Comparison of ENCODE assay signal across 10 cellular contexts in genomic region chr6:1872649-1873131, GRCh38.
A peak's percentile ranks its signal among the peaks of the same experiment; 100 is the strongest.
DNase-seq lines count a peak whose midpoint lies in the region; ATAC-seq and TF ChIP-seq lines count a peak whose summit lies in the region.
"Had no signal": no experiment of that assay in that cellular context is flagged by ENCODE, and none has a peak within 500 bp of the region (broad histone marks: within the 10 kb centered on the region; RNA-seq: fewer than 3 reads in every experiment).

No MANE protein-coding gene starts in this region.

- H3K4me1 Mint-ChIP-seq in CD8-positive, alpha-beta T cell (ENCODE audit: low read depth) = no peaks in the 10 kb centered on the region
- no peaks in the 10 kb centered on the region for H3K4me1 Mint-ChIP-seq in immature natural killer cell

- no peak overlapping the region for H3K27ac Mint-ChIP-seq in CD8-positive, alpha-beta T cell
- H3K27ac Mint-ChIP-seq in immature natural killer cell = no peak overlapping the region

- no peak for TF ChIP-seq CTCF in CD8-positive, alpha-beta T cell (IDR thresholded peaks at IDR 0.05)

- H3K27me3 ChIP-seq in SJSA1 (replicated peaks) (no peaks in the 10 kb centered on the region), right cardiac atrium (ENCODE audit: control insufficient read depth, insufficient read depth) (no peaks in the 10 kb centered on the region), aorta (ENCODE audit: control insufficient read depth in 1 of 2, insufficient read depth in 2 of 2, low read length in 1 of 2) (no peaks in the 10 kb centered on the region)
- H3K27me3 ChIP-seq in CD8-positive, alpha-beta T cell (ENCODE audit: insufficient read depth, low read length) = no peaks in the 10 kb centered on the region

- H3K27ac ChIP-seq in SJSA1 (no peak overlapping the region), right cardiac atrium (ENCODE audit: low read length) (no peak overlapping the region), aorta (ENCODE audit: low read depth in 1 of 2, low read length in 2 of 2) (peak overlapping the region; percentile 71 to 85)
- no peak overlapping the region for H3K27ac ChIP-seq in CD8-positive, alpha-beta T cell (ENCODE audit: low read depth, low read length)

- H3K4me3 ChIP-seq in SJSA1 (no peak overlapping the region), right cardiac atrium (ENCODE audit: low read length) (no peak overlapping the region), aorta (ENCODE audit: low read length in 2 of 2) (no peak overlapping the region)
- no peak overlapping the region for H3K4me3 ChIP-seq in CD8-positive, alpha-beta T cell (ENCODE audit: low read depth, low read length)

- CTCF ChIA-PET in CD8-positive, alpha-beta T cell (lab: Charles Lee) = no interaction called here

- H3K27me3 Mint-ChIP-seq in CD8-positive, alpha-beta T cell (ENCODE audit: low read depth) = no peaks in the 10 kb centered on the region
- H3K27me3 Mint-ChIP-seq in immature natural killer cell (ENCODE audit: low read depth in 3 of 3) = peaks cover 0 to 7% (median 2%) of the 10 kb centered on the region in 3 donors

- ATAC-seq in Right ventricle myocardium superior (ENCODE audit: poor library complexity) (peak; percentile 74), right cardiac atrium (peak; percentile 76), aorta (ENCODE audit: low FRiP score) (peak; percentile 20)
- no peak for ATAC-seq in CD8-positive, alpha-beta T cell

- H3K4me1 ChIP-seq in SJSA1 (replicated peaks) = peaks cover 13% of the 10 kb centered on the region
- peaks cover 4% of the 10 kb centered on the region for H3K4me1 ChIP-seq in right cardiac atrium (ENCODE audit: control insufficient read depth, insufficient read depth, low read length)
- H3K4me1 ChIP-seq in aorta (ENCODE audit: control insufficient read depth in 1 of 2, insufficient read depth in 2 of 2, low read length in 2 of 2) = peaks cover 5 to 7% of the 10 kb centered on the region in 2 donors
- H3K4me1 ChIP-seq in CD8-positive, alpha-beta T cell (ENCODE audit: insufficient read depth, low read length) = no peaks in the 10 kb centered on the region

- H3K36me3 ChIP-seq in SJSA1 (no peaks in the 10 kb centered on the region), aorta (ENCODE audit: control insufficient read depth in 1 of 2, insufficient read depth in 2 of 2, low read length in 1 of 2) (no peaks in the 10 kb centered on the region)
- no peaks in the 10 kb centered on the region for H3K36me3 ChIP-seq in CD8-positive, alpha-beta T cell (ENCODE audit: insufficient read depth, low read length)

- H3K9me3 ChIP-seq in SJSA1 (replicated peaks) (no peaks in the 10 kb centered on the region), right cardiac atrium (ENCODE audit: control insufficient read depth, low read length) (no peaks in the 10 kb centered on the region), aorta (ENCODE audit: control insufficient read depth, low read length) (no peaks in the 10 kb centered on the region)
- H3K9me3 ChIP-seq in CD8-positive, alpha-beta T cell (ENCODE audit: low read length) = no peaks in the 10 kb centered on the region

- no peak overlapping the region for H3K4me3 Mint-ChIP-seq in CD8-positive, alpha-beta T cell
- H3K4me3 Mint-ChIP-seq in immature natural killer cell = no peak overlapping the region

- H3K9me3 Mint-ChIP-seq in CD8-positive, alpha-beta T cell = no peaks in the 10 kb centered on the region
- no peaks in the 10 kb centered on the region for H3K9me3 Mint-ChIP-seq in immature natural killer cell

- WGBS in right cardiac atrium = 46% methylated on average over 11 of the region's 11 CpGs
- WGBS in aorta, 2 donors = 29 to 39% methylated on average over 11 of the region's 11 CpGs

- POLR2A ChIA-PET in CD8-positive, alpha-beta T cell (lab: Charles Lee) = no interaction called here

- intact Hi-C loops in Right ventricle myocardium superior (cut with DNase I) = no loop called here
- intact Hi-C loops in cardiac septum (cut with DNase I) = no loop called here
- intact Hi-C loops in right cardiac atrium (cut with DNase I) = no loop called here
- intact Hi-C loops in aorta (cut with DNase I) = loop anchor here in 1 of 2 donors (5.0 kb wide), 1 partner anchor 255 kb away; no protein-coding TSS in a partner anchor
- intact Hi-C loops in CD8-positive, alpha-beta T cell (cut with DNase I, micrococcal nuclease) = no loop called here

- DNase-seq in Right ventricle myocardium superior (peak; percentile 47), cardiac septum (ENCODE audit: low spot score) (no peak), SJSA1 (ENCODE audit: low read depth in 1 of 2, low spot score in 2 of 2) (peak; percentile 60 to 69), right cardiac atrium (peak; percentile 36 to 56 (median 55)), aorta (no peak), immature natural killer cell (no peak)
- DNase-seq in stimulated activated CD8-positive, alpha-beta memory T cell treated with anti-CD3 and anti-CD28 coated beads, Interleukin-4, amount 100 ng/mL, for 48 hours = no peak
- DNase-seq in CD8-positive, alpha-beta T cell = no peak
- DNase-seq: AML-193, amniotic stem cell had no signal

- H3K36me3 Mint-ChIP-seq in CD8-positive, alpha-beta T cell = peaks cover 4% of the 10 kb centered on the region
- H3K36me3 Mint-ChIP-seq in immature natural killer cell = no peaks in the 10 kb centered on the region

Comparison
In these comparisons a context has a peak if more than half of its experiments do, and no peak if none do; other contexts are left out.
1. DNase-seq: peak in Right ventricle myocardium superior (single experiment), SJSA1 (2 of 2) and right cardiac atrium (3 of 3); none in cardiac septum (single experiment), aorta (0 of 2), stimulated activated CD8-positive, alpha-beta memory T cell treated with anti-CD3 and anti-CD28 coated beads, Interleukin-4, amount 100 ng/mL, for 48 hours (single experiment), CD8-positive, alpha-beta T cell (0 of 7) and immature natural killer cell (0 of 3).
2. H3K27ac ChIP-seq: peak in aorta (2 of 2); none in SJSA1 (single experiment), right cardiac atrium (single experiment) and CD8-positive, alpha-beta T cell (single experiment).